2 cellular contexts compared by ENCODE assay signal in genomic region chr1:48853006-48853405, GRCh38.
TF ChIP-seq lines count a peak whose summit lies in the region.

No MANE protein-coding gene starts in this region.

TF ChIP-seq in IMR-90, 13 proteins besides CTCF, POLR2A, EP300 and RAD21 (continued from another document):
- TF ChIP-seq ELK1 (IDR thresholded peaks at IDR 0.05; ENCODE audit: borderline replicate concordance, low read depth, low read length) (no peak), MAFK (IDR thresholded peaks at IDR 0.05; ENCODE audit: low read depth, low read length) (no peak), RFX5 (IDR thresholded peaks at IDR 0.05; ENCODE audit: low read depth, low read length) (no peak), MXI1 (IDR thresholded peaks at IDR 0.05; ENCODE audit: borderline replicate concordance, low read depth, low read length) (no peak), BHLHE40 (IDR thresholded peaks at IDR 0.05; ENCODE audit: low read depth, low read length) (no peak), CEBPB (IDR thresholded peaks at IDR 0.05; ENCODE audit: low read depth, low read length) (no peak), MAZ (IDR thresholded peaks at IDR 0.05; ENCODE audit: borderline replicate concordance, low read depth, low read length) (no peak), SMC3 (IDR thresholded peaks at IDR 0.05; ENCODE audit: low read depth, low read length) (no peak), NFE2L2 (IDR thresholded peaks at IDR 0.05; ENCODE audit: low read depth, low read length) (no peak), FOS (IDR thresholded peaks at IDR 0.05; ENCODE audit: low read depth, low read length) (no peak)

TF ChIP-seq in HepG2, 621 proteins besides CTCF, POLR2A, EP300 and RAD21 (continued from another document):
- TF ChIP-seq MTF2 (CRISPR knock-in tag; IDR thresholded peaks at IDR 0.05; ENCODE audit: borderline replicate concordance) (no peak), ZNF275 (CRISPR knock-in tag; IDR thresholded peaks at IDR 0.05; ENCODE audit: borderline replicate concordance) (no peak)
